21 cellular contexts compared by ENCODE assay signal in the genomic region with DNA sequence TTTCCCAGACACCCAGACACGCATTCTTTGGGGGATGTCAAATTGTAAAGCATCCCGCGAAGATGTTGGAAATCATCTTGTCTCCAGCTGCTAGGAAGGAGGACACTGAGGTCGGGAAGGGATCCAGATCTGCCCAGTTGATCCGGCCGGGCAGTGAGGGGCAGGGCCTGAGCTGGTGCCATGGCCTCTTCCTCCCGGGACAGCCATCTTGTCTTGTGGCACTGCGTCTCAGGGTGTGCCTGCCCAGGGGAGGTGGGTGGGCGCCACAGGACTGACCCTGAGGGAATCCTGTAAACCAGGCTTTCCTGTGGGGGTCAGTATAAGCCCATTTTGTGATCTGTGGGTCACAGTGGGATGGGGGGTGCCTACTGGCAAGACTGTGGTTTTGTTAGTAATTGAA.
"Had no signal": no experiment of that assay in that cellular context is flagged by ENCODE, and none has a peak within 500 bp of the region (broad histone marks: within the 10 kb centered on the region; RNA-seq: fewer than 3 reads in every experiment).

No MANE protein-coding gene starts in this region.

- H3K4me3 ChIP-seq: colonic mucosa, dorsolateral prefrontal cortex, esophagus muscularis mucosa, gastroesophageal sphincter, heart right ventricle, left lung, lower lobe of right lung had no signal

- H3K4me1 ChIP-seq: colonic mucosa, foreskin keratinocyte, gastroesophageal sphincter, heart right ventricle, left lung, lower lobe of right lung had no signal

- H3K27ac ChIP-seq: colonic mucosa, dorsolateral prefrontal cortex, esophagus muscularis mucosa, foreskin keratinocyte, gastroesophageal sphincter, heart right ventricle, left lung, lower lobe of right lung had no signal

- H3K9me3 ChIP-seq: colonic mucosa, esophagus muscularis mucosa, gastroesophageal sphincter, left lung, lower lobe of right lung had no signal

- H3K27ac Mint-ChIP-seq: naive thymus-derived CD4-positive, alpha-beta T cell had no signal

- H3K27me3 ChIP-seq: colonic mucosa, dorsolateral prefrontal cortex, esophagus muscularis mucosa, foreskin keratinocyte, gastroesophageal sphincter, heart right ventricle, left lung had no signal

- H3K36me3 ChIP-seq: colonic mucosa had no signal

- FAIRE-seq: endothelial cell of umbilical vein, frontal cortex, islet of Langerhans, keratinocyte had no signal

- H3K4me3 Mint-ChIP-seq: naive thymus-derived CD4-positive, alpha-beta T cell had no signal

- H3K9me3 Mint-ChIP-seq: naive thymus-derived CD4-positive, alpha-beta T cell had no signal

- H3K27me3 Mint-ChIP-seq: naive thymus-derived CD4-positive, alpha-beta T cell had no signal

- DNase-seq: colonic mucosa; dermis blood vessel endothelial cell; dorsolateral prefrontal cortex; effector CD4-positive, alpha-beta T cell; effector memory CD4-positive, alpha-beta T cell; foreskin keratinocyte; heart right ventricle; hippocampal formation; left cardiac atrium; left ventricle myocardium superior; lower lobe of right lung; mesenchymal stem cell; midbrain; naive thymus-derived CD4-positive, alpha-beta T cell had no signal
